ENCODE assay signal across 10 cellular contexts in genomic region chr17:3762922-3763776, GRCh38. TPM values are rescaled to one million over a fixed set of nuclear protein-coding genes. Genes with fewer than 3 reads are reported as not detected.
A peak's percentile ranks its signal among the peaks of the same experiment; 100 is the strongest.
DNase-seq lines count a peak whose midpoint lies in the region; ATAC-seq, FAIRE-seq and TF ChIP-seq lines count a peak whose summit lies in the region.
"Had no signal": no experiment of that assay in that cellular context is flagged by ENCODE, and none has a peak within 500 bp of the region (broad histone marks: within the 10 kb centered on the region; RNA-seq: fewer than 3 reads in every experiment).

No MANE protein-coding gene starts in this region.

- H3K36me3 ChIP-seq in Loucy (ENCODE audit: insufficient read depth, low read length) (no peaks in the 10 kb centered on the region), kidney (ENCODE audit: control insufficient read depth in 1 of 2, insufficient read depth in 2 of 2, low read length in 2 of 2) (no peaks in the 10 kb centered on the region)

- H4K20me1 ChIP-seq in Loucy (ENCODE audit: insufficient read depth, low read length, poor library complexity, severe bottlenecking), result no peaks in the 10 kb centered on the region

- H3K4me2 ChIP-seq in Loucy (ENCODE audit: low read depth, low read length, poor library complexity, severe bottlenecking), result no peak overlapping the region

- no peaks in the 10 kb centered on the region for H3K79me2 ChIP-seq in Loucy (ENCODE audit: insufficient read depth, low read length)

- H3K4me1 ChIP-seq in Loucy (ENCODE audit: insufficient read depth, low read length, poor library complexity, severe bottlenecking) (peaks cover 32% of the 10 kb centered on the region), kidney (ENCODE audit: control insufficient read depth in 1 of 2, insufficient read depth in 1 of 2, low read depth in 1 of 2, low read length in 2 of 2) (no peaks in the 10 kb centered on the region)

- H3K27ac ChIP-seq in kidney (ENCODE audit: low read depth in 2 of 2, low read length in 2 of 2) (no peak overlapping the region), coronary artery (no peak overlapping the region)

- peaks cover 8% of the 10 kb centered on the region for H3F3A ChIP-seq in Loucy (ENCODE audit: low read depth)

- TF ChIP-seq POLR2A in GM15510 (IDR thresholded peaks at IDR 0.05; ENCODE audit: borderline replicate concordance, extremely low read depth, insufficient read length), result peak; percentile 37

- no peak overlapping the region for H2AFZ ChIP-seq in Loucy (ENCODE audit: low read length)

- intact Hi-C loops in kidney (cut with DNase I), result no loop called here

- ATAC-seq in GM21825 (IDR thresholded peaks at IDR 0.05; ENCODE audit: unreplicated experiment), result no peak

- H3K27me3 ChIP-seq in Loucy (ENCODE audit: insufficient read depth, low read length, poor library complexity, severe bottlenecking), result no peaks in the 10 kb centered on the region

- H3K4me3 ChIP-seq in Loucy (ENCODE audit: low read length, poor library complexity, severe bottlenecking), result no peak overlapping the region
- no peak overlapping the region for H3K4me3 ChIP-seq in kidney (ENCODE audit: low read length in 2 of 2)
- H3K4me3 ChIP-seq in coronary artery, result no peak overlapping the region

- H3K9ac ChIP-seq in Loucy (ENCODE audit: low read depth, low read length, poor library complexity, severe bottlenecking), result peak overlapping the region; percentile 37
- H3K9ac ChIP-seq in kidney (ENCODE audit: low read length in 2 of 2), result no peak overlapping the region

- no peaks in the 10 kb centered on the region for H3K9me2 ChIP-seq in Loucy (replicated peaks; ENCODE audit: low read depth, low read length)

- FAIRE-seq in kidney (lab: Jason Lieb, UNC), result no peak

- DNase-seq in GM20000 (ENCODE audit: low spot score) (peak; percentile 81), kidney (peak; percentile 22), HCEC 1CT (no peak), coronary artery (ENCODE audit: low spot score) (no peak), NCI-H526 (lab: John Stamatoyannopoulos, UW) (no peak)
- DNase-seq: effector CD4-positive, alpha-beta T cell; NCI-H1105 treated with DMSO at 0.1 percent for 48 hours had no signal

- H3K9me3 ChIP-seq in Loucy (ENCODE audit: insufficient read depth, low read depth, low read length), result no peaks in the 10 kb centered on the region
- peaks cover 0 to 9% of the 10 kb centered on the region in 2 donors for H3K9me3 ChIP-seq in kidney (ENCODE audit: control insufficient read depth in 1 of 2, low read length in 2 of 2)

- TF ChIP-seq CTCF in GM20000 (IDR thresholded peaks at IDR 0.05; ENCODE audit: extremely low read depth, missing control alignments) (no peak), Loucy (conservative IDR thresholded peaks at IDR 0.05; ENCODE audit: low read length) (no peak), kidney (IDR thresholded peaks at IDR 0.05; ENCODE audit: borderline replicate concordance, extremely low read depth, insufficient read depth) (no peak), coronary artery (IDR thresholded peaks at IDR 0.05) (no peak)

RNA-seq across cellular contexts. Expression of gene ITGAE, which starts 37.8 kb away (rescaled TPM):
- total RNA-seq in kidney, result 16.5 TPM
- polyA plus RNA-seq in kidney (ENCODE audit: insufficient read depth, low read depth, low replicate concordance), result 46.3 TPM

RNA-seq across cellular contexts. Expression of gene HASPIN, which starts 39.4 kb away (rescaled TPM):
- total RNA-seq in kidney, result 0.38 TPM
- not detected for polyA plus RNA-seq in kidney (ENCODE audit: insufficient read depth, low read depth, low replicate concordance)

Comparison
In these comparisons a context has a peak if more than half of its experiments do, and no peak if none do; other contexts are left out.
1. DNase-seq: peak in GM20000 (single experiment) and kidney (single experiment); none in HCEC 1CT (single experiment), coronary artery (single experiment) and NCI-H526 (0 of 2).